29 cellular contexts compared by ENCODE assay signal in the genomic region with DNA sequence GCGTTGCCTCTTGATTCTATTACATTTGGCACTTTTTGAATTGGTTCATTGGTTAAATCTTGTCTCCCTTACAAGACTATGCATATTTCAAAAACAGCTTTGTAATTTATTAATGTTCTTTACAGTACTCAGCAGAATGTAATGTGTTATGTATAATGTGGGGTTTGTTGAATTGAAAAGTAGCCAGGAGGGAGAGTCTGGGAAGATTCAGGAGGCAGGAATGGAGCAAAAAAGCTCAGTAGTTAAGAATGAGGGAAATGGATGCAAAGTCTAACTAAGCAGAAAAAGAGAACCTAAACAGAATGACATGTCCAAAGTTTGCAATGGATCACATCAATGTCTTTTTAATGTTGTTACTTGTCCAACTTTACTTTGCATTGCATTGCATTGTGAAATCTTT.
"Had no signal": no experiment of that assay in that cellular context is flagged by ENCODE, and none has a peak within 500 bp of the region (broad histone marks: within the 10 kb centered on the region; RNA-seq: fewer than 3 reads in every experiment).

No MANE protein-coding gene starts in this region.

- H3K36me3 ChIP-seq: esophagus muscularis mucosa, gastroesophageal sphincter, heart right ventricle, lower lobe of right lung, neutrophil, pancreas, right lobe of liver, thoracic aorta, tibial nerve, upper lobe of left lung had no signal

- FAIRE-seq: colon, pancreas, small intestine, urothelium cell line had no signal

- H3K27ac ChIP-seq: dorsolateral prefrontal cortex, epithelial cell of prostate, esophagus muscularis mucosa, gastroesophageal sphincter, heart right ventricle, lower lobe of right lung, neutrophil, pancreas, right lobe of liver, thoracic aorta, tibial nerve, upper lobe of left lung had no signal

- H3K27ac Mint-ChIP-seq: immature natural killer cell; naive thymus-derived CD8-positive, alpha-beta T cell; progenitor cell of endocrine pancreas; stimulated activated naive B cell treated with anti-CD40 and anti-IgM and Interleukin-4, amounts not matched to agents 10 μg/mL and 1 μg/mL and 100 μg/mL, for 72 hours; stimulated activated naive CD8-positive, alpha-beta T cell treated with anti-CD3 and anti-CD28 coated beads, Interleukin-15, Interleukin-2, amounts not matched to agents 100 ng/mL and 50 ng/mL, for 24 hours had no signal

- H3K36me3 Mint-ChIP-seq: immature natural killer cell; naive thymus-derived CD8-positive, alpha-beta T cell; stimulated activated naive B cell treated with anti-CD40 and anti-IgM and Interleukin-4, amounts not matched to agents 10 μg/mL and 1 μg/mL and 100 μg/mL, for 72 hours had no signal

- H3K4me3 ChIP-seq: dorsolateral prefrontal cortex, esophagus muscularis mucosa, gastroesophageal sphincter, heart right ventricle, lower lobe of right lung, pancreas, right lobe of liver, thoracic aorta, tibial nerve, upper lobe of left lung had no signal

- H3K9me3 Mint-ChIP-seq: immature natural killer cell; naive thymus-derived CD8-positive, alpha-beta T cell; stimulated activated naive B cell treated with anti-CD40 and anti-IgM and Interleukin-4, amounts not matched to agents 10 μg/mL and 1 μg/mL and 100 μg/mL, for 72 hours; stimulated activated naive CD8-positive, alpha-beta T cell treated with anti-CD3 and anti-CD28 coated beads, Interleukin-15, Interleukin-2, amounts not matched to agents 100 ng/mL and 50 ng/mL, for 24 hours had no signal

- H3K27me3 ChIP-seq: esophagus muscularis mucosa, foreskin keratinocyte, gastroesophageal sphincter, heart right ventricle, neutrophil, pancreas, right lobe of liver, tibial nerve, upper lobe of left lung had no signal

- ATAC-seq: foreskin keratinocyte; gastroesophageal sphincter; heart right ventricle; left colon; left ventricle myocardium superior; lower lobe of right lung; naive thymus-derived CD8-positive, alpha-beta T cell; pancreas; right lobe of liver; stimulated activated naive B cell treated with anti-CD40 and anti-IgM and Interleukin-4, amounts not matched to agents 10 μg/mL and 1 μg/mL and 100 μg/mL, for 72 hours had no signal

- H3K4me3 Mint-ChIP-seq: immature natural killer cell; naive thymus-derived CD8-positive, alpha-beta T cell; stimulated activated naive B cell treated with anti-CD40 and anti-IgM and Interleukin-4, amounts not matched to agents 10 μg/mL and 1 μg/mL and 100 μg/mL, for 72 hours; stimulated activated naive CD8-positive, alpha-beta T cell treated with anti-CD3 and anti-CD28 coated beads, Interleukin-15, Interleukin-2, amounts not matched to agents 100 ng/mL and 50 ng/mL, for 24 hours had no signal

- H3K4me1 ChIP-seq: esophagus muscularis mucosa, gastroesophageal sphincter, lower lobe of right lung, pancreas, right lobe of liver, tibial nerve, upper lobe of left lung had no signal

- H3K9me3 ChIP-seq: esophagus muscularis mucosa, gastroesophageal sphincter, heart right ventricle, lower lobe of right lung, neutrophil, pancreas, right lobe of liver, thoracic aorta, tibial nerve, upper lobe of left lung had no signal

- H3K4me1 Mint-ChIP-seq: immature natural killer cell; naive thymus-derived CD8-positive, alpha-beta T cell; stimulated activated naive B cell treated with anti-CD40 and anti-IgM and Interleukin-4, amounts not matched to agents 10 μg/mL and 1 μg/mL and 100 μg/mL, for 72 hours had no signal

- DNase-seq: dorsolateral prefrontal cortex; effector CD4-positive, alpha-beta T cell; foreskin keratinocyte; heart right ventricle; hypothalamus; immature natural killer cell; islet precursor cell; kidney glomerular epithelial cell; left colon; left ventricle myocardium superior; lower lobe of right lung; naive thymus-derived CD8-positive, alpha-beta T cell; pancreas; right lobe of liver; small intestine; stimulated activated CD4-positive, alpha-beta T cell treated with anti-CD3 and anti-CD28 coated beads, Interleukin-15, amount 100 ng/mL, for 24 hours; stimulated activated CD4-positive, alpha-beta T cell treated with anti-CD3 and anti-CD28 coated beads, Interleukin-2, amount 100 ng/mL, for 48 hours; stimulated activated naive B cell treated with anti-CD40 and anti-IgM and Interleukin-4, amounts not matched to agents 10 μg/mL and 1 μg/mL and 100 μg/mL, for 72 hours; upper lobe of left lung had no signal
